ENCODE assay signal across 8 cellular contexts in the genomic region with DNA sequence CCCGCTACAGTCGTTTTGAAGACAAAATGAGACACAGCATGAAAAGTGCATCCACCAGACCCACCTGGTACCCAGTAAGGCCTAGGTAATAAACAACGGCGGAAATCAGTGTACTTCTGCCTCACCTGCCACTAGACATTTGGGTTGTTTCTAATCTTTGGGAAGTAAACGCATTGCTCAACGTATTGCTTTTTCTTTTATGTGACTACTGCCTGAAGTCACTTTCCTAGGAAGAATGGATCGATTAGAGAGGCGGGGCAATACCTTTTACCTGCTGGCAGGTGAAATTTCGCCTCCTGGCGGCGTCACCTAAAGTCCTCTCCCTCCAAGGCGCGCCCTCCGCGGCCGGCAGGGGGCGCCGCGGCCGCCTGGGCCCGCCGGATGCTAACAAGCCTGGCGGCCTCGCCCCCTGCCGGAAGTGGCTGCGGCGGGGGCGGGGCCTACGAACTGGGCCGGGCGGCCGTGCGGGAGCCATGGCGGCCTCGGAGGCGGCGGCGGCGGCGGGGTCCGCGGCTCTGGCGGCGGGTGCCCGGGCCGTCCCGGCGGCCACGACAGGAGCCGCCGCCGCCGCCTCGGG.
DNase-seq lines count a peak whose midpoint lies in the region; ATAC-seq lines count a peak whose summit lies in the region.

A gene with protein sequence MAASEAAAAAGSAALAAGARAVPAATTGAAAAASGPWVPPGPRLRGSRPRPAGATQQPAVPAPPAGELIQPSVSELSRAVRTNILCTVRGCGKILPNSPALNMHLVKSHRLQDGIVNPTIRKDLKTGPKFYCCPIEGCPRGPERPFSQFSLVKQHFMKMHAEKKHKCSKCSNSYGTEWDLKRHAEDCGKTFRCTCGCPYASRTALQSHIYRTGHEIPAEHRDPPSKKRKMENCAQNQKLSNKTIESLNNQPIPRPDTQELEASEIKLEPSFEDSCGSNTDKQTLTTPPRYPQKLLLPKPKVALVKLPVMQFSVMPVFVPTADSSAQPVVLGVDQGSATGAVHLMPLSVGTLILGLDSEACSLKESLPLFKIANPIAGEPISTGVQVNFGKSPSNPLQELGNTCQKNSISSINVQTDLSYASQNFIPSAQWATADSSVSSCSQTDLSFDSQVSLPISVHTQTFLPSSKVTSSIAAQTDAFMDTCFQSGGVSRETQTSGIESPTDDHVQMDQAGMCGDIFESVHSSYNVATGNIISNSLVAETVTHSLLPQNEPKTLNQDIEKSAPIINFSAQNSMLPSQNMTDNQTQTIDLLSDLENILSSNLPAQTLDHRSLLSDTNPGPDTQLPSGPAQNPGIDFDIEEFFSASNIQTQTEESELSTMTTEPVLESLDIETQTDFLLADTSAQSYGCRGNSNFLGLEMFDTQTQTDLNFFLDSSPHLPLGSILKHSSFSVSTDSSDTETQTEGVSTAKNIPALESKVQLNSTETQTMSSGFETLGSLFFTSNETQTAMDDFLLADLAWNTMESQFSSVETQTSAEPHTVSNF (plus strand): TSS at position 445 of the 577 bp plus-strand sequence. CDS start 29 bp downstream, at position 474.

- peak within 1 kb of the TSS; percentile 88 for H2AFZ ChIP-seq in ACC112 (ENCODE audit: low read length, unreplicated experiment)

- no peak within 1 kb of the TSS for H3K27ac ChIP-seq in ACC112 (ENCODE audit: low read depth, low read length)

- H3K4me1 ChIP-seq in ACC112 (ENCODE audit: control insufficient read depth, insufficient read depth, low read length, unreplicated experiment) = peaks cover 9% of the 10 kb centered on the region

- peaks cover 26% of the 10 kb centered on the region for H3K4me1 Mint-ChIP-seq in central memory CD8-positive, alpha-beta T cell

- H3K36me3 ChIP-seq in ACC112 (ENCODE audit: insufficient read depth, low read length) = no peaks in the 10 kb centered on the region

- H3K4me3 ChIP-seq in ACC112 (ENCODE audit: low read depth, low read length) = peak within 1 kb of the TSS; percentile 85

- H3K9me3 Mint-ChIP-seq in central memory CD8-positive, alpha-beta T cell = no peaks in the 10 kb centered on the region

- H3K36me3 Mint-ChIP-seq in central memory CD8-positive, alpha-beta T cell (ENCODE audit: insufficient read depth) = peaks cover 1% of the 10 kb centered on the region

- no peaks in the 10 kb centered on the region for H3K27me3 Mint-ChIP-seq in central memory CD8-positive, alpha-beta T cell

- peak; percentile 81 for ATAC-seq in GM18861 (IDR thresholded peaks at IDR 0.05; ENCODE audit: unreplicated experiment)
- peak; percentile 91 for ATAC-seq in HG03108 (IDR thresholded peaks at IDR 0.05; ENCODE audit: unreplicated experiment)
- ATAC-seq in central memory CD8-positive, alpha-beta T cell (replicated peaks; ENCODE audit: extremely low read depth, poor library complexity, severe bottlenecking) = peak; percentile 98

- peaks cover 38% of the 10 kb centered on the region for H3K79me2 ChIP-seq in ACC112 (ENCODE audit: control insufficient read depth, insufficient read depth, low read length, unreplicated experiment)

- DNase-seq in NCI-H2227 (lab: John Stamatoyannopoulos, UW; ENCODE audit: unreplicated experiment) (peak; percentile 91), islet precursor cell (peak; percentile 92)
- peak; percentile 83 for DNase-seq in activated CD4-positive, CD25-positive, alpha-beta regulatory T cell treated with anti-CD3 and anti-CD28 coated beads, Interleukin-2, amount 50 U/mL, for 16 hours (ENCODE audit: low read depth, low spot score)
- DNase-seq in central memory CD8-positive, alpha-beta T cell (ENCODE audit: low spot score in 2 of 2) = peak; percentile 74 to 81
- DNase-seq in stimulated activated CD4-positive, alpha-beta T cell treated with anti-CD3 and anti-CD28 coated beads, Interleukin-12 subunit alpha, Interleukin-12 subunit beta, amount 100 ng/mL, for 4 hours = peak; percentile 90

- H3K27ac Mint-ChIP-seq in central memory CD8-positive, alpha-beta T cell (ENCODE audit: low read depth) = peak within 1 kb of the TSS; percentile 74

- no peaks in the 10 kb centered on the region for H3K27me3 ChIP-seq in ACC112 (ENCODE audit: insufficient read depth, low read length)

- peak within 1 kb of the TSS; percentile 77 for H3K4me3 Mint-ChIP-seq in central memory CD8-positive, alpha-beta T cell
